ENCODE assay signal across 9 cellular contexts in genomic region chr21:37060296-37060695, GRCh38. TPM values are rescaled to one million over a fixed set of nuclear protein-coding genes. Genes with fewer than 3 reads are reported as not detected.
DNase-seq lines count a peak whose midpoint lies in the region; ATAC-seq, FAIRE-seq and TF ChIP-seq lines count a peak whose summit lies in the region.
"Had no signal": no experiment of that assay in that cellular context is flagged by ENCODE, and none has a peak within 500 bp of the region (broad histone marks: within the 10 kb centered on the region; RNA-seq: fewer than 3 reads in every experiment).

No MANE protein-coding gene starts in this region.

- H2BK20ac ChIP-seq in H1 (ENCODE audit: low read length), result no peak overlapping the region

- BruUV-seq in OCI-LY7 (replicated peaks; lab: Mats Ljungman, UMichigan), result no TSS peak

- H2BK120ac ChIP-seq in H1 (replicated peaks; ENCODE audit: low read depth, low read length), result no peak overlapping the region

- H3K56ac ChIP-seq in H1 (replicated peaks; ENCODE audit: insufficient read length, low read depth, low read length), result no peak overlapping the region

- no peaks in the 10 kb centered on the region for H3K79me2 ChIP-seq in OCI-LY7 (ENCODE audit: insufficient read depth, low read depth, low read length)
- no peaks in the 10 kb centered on the region for H3K79me2 ChIP-seq in H1 (ENCODE audit: control insufficient read depth in 1 of 2, insufficient read depth in 2 of 2, low read length in 2 of 2)

- POLR2A ChIA-PET in OCI-LY7 (lab: Charles Lee), result no interaction called here
- POLR2A ChIA-PET in H1 (lab: Charles Lee; ENCODE audit: partially characterized antibody), result no interaction called here

- CTCF ChIA-PET in OCI-LY7 (lab: Charles Lee; ENCODE audit: unreplicated experiment), result no interaction called here
- CTCF ChIA-PET in H1 (lab: Charles Lee; ENCODE audit: partially characterized antibody), result interaction anchor here (0.9 to 2.6 kb wide), 3 partner anchors 46 to 50 kb away, joined by 3 to 7 read pairs (median 6); no protein-coding TSS in a partner anchor

- H3K4me3 ChIP-seq in OCI-LY7 (ENCODE audit: low read depth, low read length, poor library complexity, severe bottlenecking) (no peak overlapping the region), H1 (ENCODE audit: extremely low read depth in 1 of 4, insufficient read depth in 2 of 4, low read depth in 3 of 4, low read length in 4 of 4) (no peak overlapping the region)

- intact Hi-C loops in OCI-LY7 (cut with micrococcal nuclease; ENCODE audit: unreplicated experiment), result no loop called here

- FAIRE-seq in H1 (lab: Jason Lieb, UNC), result no peak

- H3K27ac ChIP-seq in OCI-LY7 (ENCODE audit: low read depth, low read length, poor library complexity, severe bottlenecking) (no peak overlapping the region), H1 (ENCODE audit: low read depth, low read length) (no peak overlapping the region)
- H3K27ac ChIP-seq: HL-60 had no signal

- H4K8ac ChIP-seq in H1 (ENCODE audit: extremely low read depth, insufficient read depth, low read length), result no peak overlapping the region

- no peaks in the 10 kb centered on the region for H4K20me1 ChIP-seq in OCI-LY7 (ENCODE audit: insufficient read depth, low read length)
- no peaks in the 10 kb centered on the region for H4K20me1 ChIP-seq in H1 (replicated peaks in 1 of 2; ENCODE audit: control insufficient read depth in 1 of 2, insufficient read depth in 2 of 2, low read length in 2 of 2)

- H2BK15ac ChIP-seq in H1 (ENCODE audit: low read length), result no peak overlapping the region

- TF ChIP-seq CTCF in OCI-LY7 (conservative IDR thresholded peaks at IDR 0.05; ENCODE audit: low read length), result no peak
- TF ChIP-seq CTCF in H1 (IDR thresholded peaks at IDR 0.05; ENCODE audit: control extremely low read depth in 1 of 3, insufficient read depth in 1 of 3, low read depth in 1 of 3, low read length in 3 of 3), result no peak

- H3K14ac ChIP-seq in H1 (ENCODE audit: insufficient read length), result no peak overlapping the region

- no peaks in the 10 kb centered on the region for H3K9me2 ChIP-seq in OCI-LY7 (ENCODE audit: insufficient read depth, low read length)

- H4K5ac ChIP-seq in H1 (ENCODE audit: insufficient read length, low read depth, low read length), result no peak overlapping the region

- H2AK5ac ChIP-seq in H1 (ENCODE audit: low read depth, low read length), result no peak overlapping the region

- H2BK12ac ChIP-seq in H1 (ENCODE audit: low read depth, low read length), result no peak overlapping the region

- H3K4me2 ChIP-seq in OCI-LY7 (ENCODE audit: low read length) (no peak overlapping the region), H1 (ENCODE audit: insufficient read depth in 1 of 2, low read depth in 2 of 2, low read length in 2 of 2) (peak overlapping the region; percentile 1 to 52; a peak in 2 of 4 replicates)

- H3K4ac ChIP-seq in H1 (replicated peaks; ENCODE audit: insufficient read length, low read depth, low read length), result no peak overlapping the region

- H3K18ac ChIP-seq in H1 (ENCODE audit: extremely low read depth, low read length), result no peak overlapping the region

- no peaks in the 10 kb centered on the region for H3K79me1 ChIP-seq in H1 (ENCODE audit: low read depth, low read length)

- no peak overlapping the region for H2BK5ac ChIP-seq in H1 (ENCODE audit: low read depth, low read length)

- H3K9me3 ChIP-seq in OCI-LY7 (ENCODE audit: low read length) (no peaks in the 10 kb centered on the region), H1 (ENCODE audit: insufficient read depth in 2 of 2, low read depth in 1 of 2, low read length in 1 of 2) (peaks cover 0 to 3% of the 10 kb centered on the region in 2 experiments; a peak in 1 of 4 replicates)

- TF ChIP-seq POLR2A in H1 (IDR thresholded peaks at IDR 0.05; ENCODE audit: control extremely low read depth in 1 of 2, low read depth in 2 of 2, low read length in 2 of 2), result no peak

- WGBS in H1 (ENCODE audit: extremely low coverage in 1 of 2, insufficient coverage in 1 of 2, insufficient read length in 1 of 2, insufficient replicate concordance in 2 of 2, low coverage in 1 of 2, low lambda C conversion rate in 2 of 2, missing lambda C conversion rate in 1 of 2), 2 experiments, result 71% methylated on average over 1 of the region's 1 CpG; no CpG with 5 or more reads in 1 of the 2 experiments

- TF ChIP-seq RAD21 in H1 (IDR thresholded peaks at IDR 0.05 in 1 of 2, conservative IDR thresholded peaks at IDR 0.05 in 1 of 2; ENCODE audit: low read depth in 2 of 2, low read length in 2 of 2), result no peak

- no peak overlapping the region; a peak in 1 of 7 replicates for H3K9ac ChIP-seq in H1 (replicated peaks in 1 of 4; ENCODE audit: extremely low read depth in 1 of 4, low read depth in 3 of 4, low read length in 3 of 4)

- DNase-seq in COLO668 (lab: John Stamatoyannopoulos, UW; ENCODE audit: unreplicated experiment) (peak; percentile 92), HuH-7 (ENCODE audit: low spot score) (peak; percentile 48), OCI-LY7 (ENCODE audit: low spot score) (peak; percentile 26), H1 (ENCODE audit: low read depth in 1 of 2, low spot score in 2 of 2) (peak in 1 of 2 experiments; percentile 43), myocyte (ENCODE audit: low read depth) (peak; percentile 93)

- H2AFZ ChIP-seq in OCI-LY7 (ENCODE audit: low read length), result no peak overlapping the region
- no peak overlapping the region for H2AFZ ChIP-seq in H1 (ENCODE audit: low read length)

- H3K23ac ChIP-seq in H1 (ENCODE audit: insufficient read length), result no peak overlapping the region

- no peak for ATAC-seq in HG03457 (IDR thresholded peaks at IDR 0.05; ENCODE audit: unreplicated experiment)
- no peak for ATAC-seq in HG02642 (IDR thresholded peaks at IDR 0.05; ENCODE audit: poor library complexity, unreplicated experiment)
- ATAC-seq in HG02852 (IDR thresholded peaks at IDR 0.05; ENCODE audit: unreplicated experiment), result no peak

- H3K23me2 ChIP-seq in H1 (ENCODE audit: low read depth, low read length), result no peaks in the 10 kb centered on the region

- H3K4me1 ChIP-seq in OCI-LY7 (ENCODE audit: insufficient read depth, low read length, poor library complexity, severe bottlenecking) (peaks cover 43% of the 10 kb centered on the region), H1 (replicated peaks in 1 of 4; ENCODE audit: control insufficient read depth in 3 of 4, insufficient read depth in 4 of 4, low read length in 3 of 4) (peaks cover 5 to 13% (median 9%) of the 10 kb centered on the region in 4 experiments)

- peak in 1 of 2 experiments; percentile 52; a peak in 1 of 3 replicates for TF ChIP-seq EP300 in H1 (IDR thresholded peaks at IDR 0.05; ENCODE audit: borderline replicate concordance in 1 of 2, low read depth in 2 of 2, low read length in 2 of 2)

- no peaks in the 10 kb centered on the region for H3K27me3 ChIP-seq in H1 (replicated peaks in 1 of 4; ENCODE audit: control insufficient read depth in 3 of 4, extremely low read depth in 1 of 4, insufficient read depth in 3 of 4, low read length in 3 of 4)

- no peak overlapping the region for H4K91ac ChIP-seq in H1 (replicated peaks; ENCODE audit: insufficient read length, low read length)

- H3K36me3 ChIP-seq in OCI-LY7 (ENCODE audit: insufficient read depth, low read length), result peaks cover 4% of the 10 kb centered on the region; the same call in 1 of the 2 replicates
- peaks cover 0 to under 1% (median 0%) of the 10 kb centered on the region in 4 experiments; a peak in 1 of 8 replicates for H3K36me3 ChIP-seq in H1 (ENCODE audit: control insufficient read depth in 2 of 4, insufficient read depth in 4 of 4, low read length in 3 of 4)

TF ChIP-seq in H1, 55 proteins besides CTCF, POLR2A, EP300 and RAD21 (continues in another document):
- TF ChIP-seq JUND (IDR thresholded peaks at IDR 0.05; ENCODE audit: low read length) (peak; percentile 55; the same call in 1 of the 2 replicates), SP1 (IDR thresholded peaks at IDR 0.05; ENCODE audit: low read depth, low read length) (0 out of 2 replicates have a peak, but pooled peaks have one; percentile 43)

RNA-seq across cellular contexts. Expression of gene PIGP, which starts 12.6 kb away (rescaled TPM):
- total RNA-seq in OCI-LY7 (2014; rRNA removed; shearing (Covaris generic)), result 3.7 and 7.4 TPM in 2 replicates
- 35.4 and 38.8 TPM in 2 replicates for total RNA-seq in OCI-LY7 (2022)
- 11.3 and 12.9 TPM in 2 replicates for total RNA-seq in H1 (2021; fragmentation: NEBNext Ultra II Directional; extraction: Animal tissue kit (Norgen Biotek cat#: 25700))
- 10.2 and 18.0 TPM in 2 replicates for polyA plus RNA-seq in H1 (2011; rRNA removed)
- 13.6 TPM for polyA plus RNA-seq in H1 (2011; cell fraction: cytosol; rRNA removed)
- 7.7 TPM for polyA plus RNA-seq in H1 (2011; cell fraction: nucleus; rRNA removed)
- polyA plus RNA-seq in H1 (2012, experiment 1 of 2), result 7.8 to 10.5 TPM (median 8.6 TPM) in 4 replicates
- 13.1 TPM for polyA plus RNA-seq in H1 (2012, experiment 2 of 2)
- polyA plus RNA-seq in H1 (2013, experiment 1 of 2), result 19.8 TPM
- 20.2 TPM for polyA plus RNA-seq in H1 (2013, experiment 2 of 2)
- 3.0 and 3.6 TPM in 2 replicates for polyA minus RNA-seq in H1 (2011; rRNA and poly(A)+ RNA removed)
- 4.0 TPM for polyA minus RNA-seq in H1 (2011; cell fraction: cytosol; rRNA and poly(A)+ RNA removed)
- 9.8 TPM for polyA minus RNA-seq in H1 (2011; cell fraction: nucleus; rRNA and poly(A)+ RNA removed)
- total RNA-seq in myocyte, result 21.3 and 29.5 TPM in 2 replicates
- polyA plus RNA-seq in myocyte (2012), result 35.3 TPM

RNA-seq across cellular contexts. Expression of gene TTC3, which starts 12.8 kb away (rescaled TPM):
- 73.5 and 92.1 TPM in 2 replicates for total RNA-seq in OCI-LY7 (2014; rRNA removed; shearing (Covaris generic))
- total RNA-seq in OCI-LY7 (2022) (86.4 and 90.0 TPM in 2 replicates), myocyte (210 and 257 TPM in 2 replicates)
- total RNA-seq in H1 (2021; fragmentation: NEBNext Ultra II Directional; extraction: Animal tissue kit (Norgen Biotek cat#: 25700)), result 36.2 and 39.8 TPM in 2 replicates
- 6.5 and 11.0 TPM in 2 replicates for polyA plus RNA-seq in H1 (2011; rRNA removed)
- polyA plus RNA-seq in H1 (2011; cell fraction: cytosol; rRNA removed), result 9.7 TPM
- polyA plus RNA-seq in H1 (2011; cell fraction: nucleus; rRNA removed), result 65.0 TPM
- 21.2 to 24.7 TPM (median 22.9 TPM) in 4 replicates for polyA plus RNA-seq in H1 (2012, experiment 1 of 2)
- 1.8 TPM for polyA plus RNA-seq in H1 (2012, experiment 2 of 2)
- polyA plus RNA-seq in H1 (2013, experiment 1 of 2), result 53.8 TPM
- polyA plus RNA-seq in H1 (2013, experiment 2 of 2), result 44.3 TPM
- polyA minus RNA-seq in H1 (2011; rRNA and poly(A)+ RNA removed), result 21.6 and 47.9 TPM in 2 replicates
- polyA minus RNA-seq in H1 (2011; cell fraction: cytosol; rRNA and poly(A)+ RNA removed), result 20.0 TPM
- polyA minus RNA-seq in H1 (2011; cell fraction: nucleus; rRNA and poly(A)+ RNA removed), result 121 TPM
- 63.1 TPM for polyA plus RNA-seq in myocyte (2012)

RNA-seq across cellular contexts. Expression of gene RIPPLY3, which starts 53.8 kb away (rescaled TPM):
- not detected in 2 replicates for total RNA-seq in OCI-LY7 (2014; rRNA removed; shearing (Covaris generic))
- total RNA-seq in OCI-LY7 (2022), result not detected in 2 replicates
- total RNA-seq in H1 (2021; fragmentation: NEBNext Ultra II Directional; extraction: Animal tissue kit (Norgen Biotek cat#: 25700)), result 2.0 and 2.6 TPM in 2 replicates
- 2.2 TPM in 2 replicates for polyA plus RNA-seq in H1 (2011; rRNA removed)
- 2.1 TPM for polyA plus RNA-seq in H1 (2011; cell fraction: cytosol; rRNA removed)
- 1.3 TPM for polyA plus RNA-seq in H1 (2011; cell fraction: nucleus; rRNA removed)
- polyA plus RNA-seq in H1 (2012, experiment 1 of 2), result 1.6 to 2.4 TPM (median 1.8 TPM) in 4 replicates
- polyA plus RNA-seq in H1 (2012, experiment 2 of 2), result 2.9 TPM
- 2.8 TPM for polyA plus RNA-seq in H1 (2013, experiment 1 of 2)
- polyA plus RNA-seq in H1 (2013, experiment 2 of 2), result 2.3 TPM
- 0.46 and 0.76 TPM in 2 replicates for polyA minus RNA-seq in H1 (2011; rRNA and poly(A)+ RNA removed)
- not detected for polyA minus RNA-seq in H1 (2011; cell fraction: cytosol; rRNA and poly(A)+ RNA removed)
- polyA minus RNA-seq in H1 (2011; cell fraction: nucleus; rRNA and poly(A)+ RNA removed), result 0.80 TPM
- total RNA-seq in myocyte, result not detected in 2 replicates
- not detected for polyA plus RNA-seq in myocyte (2012)
